Comparison of ENCODE assay signal across 24 cellular contexts in the genomic region with DNA sequence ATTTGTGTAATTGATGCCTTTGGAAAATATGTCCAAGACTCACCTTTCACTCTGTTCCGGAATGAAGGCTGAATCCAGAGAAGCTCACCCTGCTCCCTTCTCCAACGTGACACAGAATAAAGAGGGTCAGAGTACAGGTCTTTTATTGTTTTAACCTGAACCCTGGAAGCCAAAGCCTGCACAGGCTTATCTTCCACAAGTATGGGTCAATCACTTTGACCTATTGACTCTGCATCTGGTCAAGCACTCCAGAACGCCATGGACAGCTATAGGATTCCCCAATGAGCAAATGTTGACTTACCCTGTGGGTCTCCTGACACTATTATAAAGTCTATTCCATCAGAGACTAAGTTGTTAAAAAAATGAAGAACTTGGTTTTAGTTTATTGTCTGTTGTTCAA.
A peak's percentile ranks its signal among the peaks of the same experiment; 100 is the strongest.
DNase-seq lines count a peak whose midpoint lies in the region; ATAC-seq, FAIRE-seq and TF ChIP-seq lines count a peak whose summit lies in the region.
"Had no signal": no experiment of that assay in that cellular context is flagged by ENCODE, and none has a peak within 500 bp of the region (broad histone marks: within the 10 kb centered on the region; RNA-seq: fewer than 3 reads in every experiment).

No MANE protein-coding gene starts in this region.

- no peak for TF ChIP-seq POLR2A in HepG2 (IDR thresholded peaks at IDR 0.05; ENCODE audit: insufficient read depth in 1 of 2, low read depth in 2 of 2, low read length in 2 of 2)

- POLR2A ChIA-PET in HepG2 (lab: Yijun Ruan, JAX) (no interaction called here), HEK293T (lab: Yijun Ruan, JAX) (no interaction called here)

- peaks cover 7% of the 10 kb centered on the region; the same call in 1 of the 2 replicates for H3K9me3 ChIP-seq in HepG2 (ENCODE audit: low read length)
- H3K9me3 ChIP-seq in small intestine (ENCODE audit: control insufficient read depth, low read depth) = no peaks in the 10 kb centered on the region
- peaks cover 14% of the 10 kb centered on the region for H3K9me3 ChIP-seq in left ventricle myocardium inferior (replicated peaks)
- H3K9me3 ChIP-seq: HAP-1 had no signal

- TF ChIP-seq EP300 in HepG2 (IDR thresholded peaks at IDR 0.05; ENCODE audit: low read depth in 2 of 2, low read length in 2 of 2) = 0 out of 4 replicates have a peak, but pooled peaks of 1 of the 2 experiments have one; percentile 30
- no peak for TF ChIP-seq EP300 in HepG2 (CRISPR knock-in tag; IDR thresholded peaks at IDR 0.05; ENCODE audit: borderline replicate concordance)

- peak; percentile 97 for ATAC-seq in HepG2
- ATAC-seq: CD8-positive, alpha-beta T cell; GM12878; GM23338 had no signal

- no TSS peak for BruUV-seq in HepG2 (replicated peaks; lab: Mats Ljungman, UMichigan)

- 3% methylated on average over 3 of the region's 3 CpGs for WGBS in HepG2 (ENCODE audit: low lambda C conversion rate)
- WGBS in small intestine, 3 donors = 8 to 25% (median 21%) methylated on average over 3 of the region's 3 CpGs

- in situ Hi-C loops in HepG2 (cut with HindIII; ENCODE audit: extremely low pct_ligation_motif_present, low pct_unique_long_range_greater_than_20kb) = no loop called here

- no peaks in the 10 kb centered on the region for H4K20me1 ChIP-seq in HepG2 (ENCODE audit: insufficient read depth, low read length)
- H4K20me1 ChIP-seq: BLaER1 had no signal

- H3K4me2 ChIP-seq in HepG2 (ENCODE audit: low read depth, low read length) = no peak overlapping the region
- H3K4me2 ChIP-seq: BLaER1, GM23338 had no signal

- TF ChIP-seq RAD21 in HepG2 (CRISPR knock-in tag; IDR thresholded peaks at IDR 0.05) = no peak

- FAIRE-seq in HepG2 (lab: Jason Lieb, UNC) (peak; percentile 56), small intestine (lab: Jason Lieb, UNC) (no peak)
- FAIRE-seq: A204.1, D721Med, GM12878, GM19239, H54 had no signal

- H3K27me3 ChIP-seq in HepG2 (ENCODE audit: control insufficient read depth in 1 of 2, insufficient read depth in 2 of 2, low read length in 2 of 2) = peaks cover 3 to 53% of the 10 kb centered on the region in 2 experiments; a peak in 3 of 5 replicates
- no peaks in the 10 kb centered on the region for H3K27me3 ChIP-seq in small intestine (ENCODE audit: control insufficient read depth in 2 of 2, insufficient read depth in 2 of 2, low read length in 2 of 2)
- no peaks in the 10 kb centered on the region for H3K27me3 ChIP-seq in left ventricle myocardium inferior (ENCODE audit: low read depth)
- H3K27me3 ChIP-seq: BLaER1 had no signal

- no peak overlapping the region for H3K9ac ChIP-seq in HepG2 (ENCODE audit: insufficient read depth, low read depth, low read length)
- H3K9ac ChIP-seq: BLaER1 had no signal

- H3K4me3 ChIP-seq in HepG2 (replicated peaks in 1 of 3; ENCODE audit: insufficient read depth in 1 of 3, low read depth in 2 of 3, low read length in 3 of 3) = no peak overlapping the region
- no peak overlapping the region for H3K4me3 ChIP-seq in small intestine (ENCODE audit: low read depth in 1 of 2, low read length in 2 of 2)
- H3K4me3 ChIP-seq in left ventricle myocardium inferior = no peak overlapping the region
- H3K4me3 ChIP-seq: BLaER1, GM12878, GM23338, HAP-1 had no signal

- H3K4me1 ChIP-seq in HepG2 (ENCODE audit: insufficient read depth, low read length) = no peaks in the 10 kb centered on the region
- H3K4me1 ChIP-seq in small intestine (ENCODE audit: control insufficient read depth in 2 of 2, insufficient read depth in 1 of 2, low read depth in 1 of 2, low read length in 1 of 2) = no peaks in the 10 kb centered on the region
- H3K4me1 ChIP-seq in left ventricle myocardium inferior = no peaks in the 10 kb centered on the region
- H3K4me1 ChIP-seq: BLaER1, HAP-1 had no signal

- peak; percentile 17 for DNase-seq in NCI-H146 (lab: John Stamatoyannopoulos, UW)
- no peak for DNase-seq in NCI-H146 treated with DMSO at 0.1 percent for 48 hours (lab: John Stamatoyannopoulos, UW; ENCODE audit: unreplicated experiment)
- peak; percentile 3 for DNase-seq in HuH-7.5 (ENCODE audit: low spot score)
- peak; percentile 63 for DNase-seq in HepG2 (ENCODE audit: low spot score)
- DNase-seq in small intestine = peak; percentile 72
- no peak for DNase-seq in HEK293T (ENCODE audit: extremely low spot score)
- DNase-seq in left ventricle myocardium inferior = no peak
- DNase-seq in nucleus accumbens (lab: John Stamatoyannopoulos, UW) = no peak
- DNase-seq: CD4-positive, CD25-positive, alpha-beta regulatory T cell; CD8-positive, alpha-beta T cell; DMS 273 treated with DMSO at 0.1 percent for 48 hours; DMS79; EL; GDM1 had no signal

- CTCF ChIA-PET in HepG2 (lab: Yijun Ruan, JAX; ENCODE audit: low intra/inter-chr PET ratio, low total read pairs) = no interaction called here
- CTCF ChIA-PET in HEK293T (lab: Yijun Ruan, JAX) = no interaction called here

- H2AFZ ChIP-seq in HepG2 (ENCODE audit: low read length) = no peak overlapping the region
- H2AFZ ChIP-seq: GM23338 had no signal

- H3K79me2 ChIP-seq in HepG2 (ENCODE audit: insufficient read depth, low read length) = no peaks in the 10 kb centered on the region

- H3K36me3 ChIP-seq in HepG2 (replicated peaks in 1 of 2; ENCODE audit: control insufficient read depth in 1 of 2, insufficient read depth in 2 of 2, low read length in 2 of 2) (no peaks in the 10 kb centered on the region), small intestine (ENCODE audit: control insufficient read depth in 2 of 2, insufficient read depth in 2 of 2, low read length in 2 of 2) (no peaks in the 10 kb centered on the region), left ventricle myocardium inferior (no peaks in the 10 kb centered on the region)
- H3K36me3 ChIP-seq: BLaER1, HAP-1 had no signal

- TF ChIP-seq CTCF in HepG2 (CRISPR knock-in tag; IDR thresholded peaks at IDR 0.05) = no peak
- TF ChIP-seq CTCF in left ventricle myocardium inferior (IDR thresholded peaks at IDR 0.05; ENCODE audit: borderline replicate concordance) = no peak

- H3K27ac ChIP-seq in HepG2 (ENCODE audit: extremely low read length, insufficient read depth, low read length) (no peak overlapping the region), small intestine (ENCODE audit: low read depth in 1 of 2, low read length in 1 of 2) (no peak overlapping the region), left ventricle myocardium inferior (replicated peaks) (no peak overlapping the region)
- H3K27ac ChIP-seq: 22Rv1, BLaER1, C4-2B had no signal

- intact Hi-C loops in HepG2 (cut with micrococcal nuclease; ENCODE audit: unreplicated experiment) (no loop called here), left ventricle myocardium inferior (cut with micrococcal nuclease) (no loop called here)

TF ChIP-seq in HepG2, 621 proteins besides CTCF, POLR2A, EP300 and RAD21 (continues in another document):
- TF ChIP-seq ZNF768 (CRISPR knock-in tag; IDR thresholded peaks at IDR 0.05) (no peak), TBX3 (IDR thresholded peaks at IDR 0.05; ENCODE audit: borderline replicate concordance) (peak; percentile 94; the same call in 1 of the 2 replicates), BHLHE40 (IDR thresholded peaks at IDR 0.05; ENCODE audit: low read length) (0 out of 2 replicates have a peak, but pooled peaks have one; percentile 42), WIZ (CRISPR knock-in tag; IDR thresholded peaks at IDR 0.05) (no peak), NCOR1 (IDR thresholded peaks at IDR 0.05; ENCODE audit: borderline replicate concordance, low read length) (peak; percentile 42; the same call in 1 of the 2 replicates), HDAC1 (CRISPR knock-in tag; IDR thresholded peaks at IDR 0.05) (peak; percentile 51; the same call in 1 of the 2 replicates), TBX2 (CRISPR knock-in tag; IDR thresholded peaks at IDR 0.05; ENCODE audit: borderline replicate concordance) (peak; percentile 59; the same call in 1 of the 2 replicates), FOXP1 (IDR thresholded peaks at IDR 0.05) (no peak), FOXP1 (CRISPR knock-in tag; IDR thresholded peaks at IDR 0.05) (peak; percentile 26; the same call in 1 of the 2 replicates), HNF4G (IDR thresholded peaks at IDR 0.05; ENCODE audit: borderline replicate concordance, low read depth, low read length) (peak; percentile 71), HNF4G (CRISPR knock-in tag; IDR thresholded peaks at IDR 0.05; ENCODE audit: borderline replicate concordance, low read depth) (no peak), BCL6 (CRISPR knock-in tag; IDR thresholded peaks at IDR 0.05) (peak; percentile 76), PPARG (CRISPR knock-in tag; conservative IDR thresholded peaks at IDR 0.05) (peak; percentile 59; the same call in 1 of the 2 replicates)

TF ChIP-seq in HEK293T, 16 proteins besides CTCF, POLR2A, EP300 and RAD21:
- no peak for TF ChIP-seq ARNT (IDR thresholded peaks at IDR 0.05)
- no peak for TF ChIP-seq FOXM1 (IDR thresholded peaks at IDR 0.05; ENCODE audit: borderline replicate concordance)
- no peak for TF ChIP-seq CTBP1 (IDR thresholded peaks at IDR 0.05; ENCODE audit: borderline replicate concordance)
- TF ChIP-seq NFRKB (IDR thresholded peaks at IDR 0.05) = no peak
- TF ChIP-seq FOXK2 (IDR thresholded peaks at IDR 0.05) = no peak
- no peak for TF ChIP-seq LEF1 (IDR thresholded peaks at IDR 0.05; ENCODE audit: borderline replicate concordance)
- TF ChIP-seq FOXA1 (IDR thresholded peaks at IDR 0.05) = no peak
- TF ChIP-seq TARDBP (IDR thresholded peaks at IDR 0.05) = no peak
- TF ChIP-seq ZNF384 (IDR thresholded peaks at IDR 0.05) = no peak
- TF ChIP-seq BHLHE40 (IDR thresholded peaks at IDR 0.05; ENCODE audit: borderline replicate concordance) = no peak
- TF ChIP-seq SP1 (IDR thresholded peaks at IDR 0.05) = no peak
- no peak for TF ChIP-seq SUZ12 (IDR thresholded peaks at IDR 0.05)
- no peak for TF ChIP-seq HDGF (IDR thresholded peaks at IDR 0.05; ENCODE audit: borderline replicate concordance)
- TF ChIP-seq PKNOX1 (IDR thresholded peaks at IDR 0.05) = no peak
- TF ChIP-seq ELF4 (IDR thresholded peaks at IDR 0.05) = no peak
- no peak for TF ChIP-seq L3MBTL2 (conservative IDR thresholded peaks at IDR 0.05)

Comparison
In these comparisons a context has a peak if more than half of its experiments do, and no peak if none do; other contexts are left out.
1. DNase-seq: peak in NCI-H146 (single experiment), HuH-7.5 (single experiment), HepG2 (single experiment) and small intestine (single experiment); none in NCI-H146 treated with DMSO at 0.1 percent for 48 hours (single experiment), HEK293T (single experiment), left ventricle myocardium inferior (single experiment) and nucleus accumbens (0 of 56).